8 cellular contexts compared by ENCODE assay signal in the genomic region with DNA sequence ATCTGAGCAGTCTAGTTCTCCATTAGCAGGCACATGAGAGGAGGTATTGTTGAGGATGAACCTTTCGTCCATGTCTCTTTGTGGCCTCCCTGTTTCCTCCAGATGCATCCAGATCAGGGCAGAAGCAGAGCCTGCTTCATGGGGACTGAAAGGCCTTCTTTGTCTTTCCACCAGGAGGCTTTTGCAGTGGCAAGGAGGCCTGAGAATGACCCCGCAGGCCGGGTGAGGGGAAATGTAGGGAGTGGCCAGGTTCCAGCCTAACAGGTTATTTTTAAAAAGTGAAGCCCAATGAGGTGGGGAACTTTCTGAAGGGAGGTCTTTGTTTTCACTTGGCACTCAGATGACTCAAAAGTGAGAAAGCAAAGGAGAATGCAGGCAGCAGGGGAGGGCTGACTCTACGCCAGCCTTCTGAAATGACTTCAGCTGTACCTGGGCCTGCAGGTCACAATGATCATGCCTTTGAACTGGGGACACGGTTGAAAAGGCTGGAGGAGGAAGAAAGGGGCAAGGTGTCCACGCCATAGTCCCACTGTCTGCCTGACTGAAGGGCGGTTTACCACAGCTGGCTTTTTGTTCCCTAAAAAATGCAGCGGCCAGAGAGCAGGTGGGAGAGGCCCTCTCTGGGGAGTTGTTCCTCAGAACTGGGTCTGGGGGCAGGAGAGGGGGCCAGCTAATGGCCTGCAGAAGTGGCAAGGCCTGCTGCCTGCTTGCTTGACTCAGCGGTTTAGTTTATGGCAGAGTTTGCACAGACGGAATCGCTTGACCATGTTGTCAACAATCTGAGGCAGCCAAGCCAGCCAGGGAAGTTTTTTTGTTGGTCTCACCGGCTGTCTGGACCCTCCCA. TPM values are rescaled to one million over a fixed set of nuclear protein-coding genes. Genes with fewer than 3 reads are reported as not detected.
DNase-seq lines count a peak whose midpoint lies in the region; ATAC-seq and TF ChIP-seq lines count a peak whose summit lies in the region.

No MANE protein-coding gene starts in this region.

- BruUV-seq in PC-9 (replicated peaks; lab: Mats Ljungman, UMichigan) = TSS peak; percentile 94

- H2AFZ ChIP-seq in PC-9 = no peak overlapping the region

- no peaks in the 10 kb centered on the region for H4K20me1 ChIP-seq in PC-9 (ENCODE audit: insufficient read depth)

- intact Hi-C loops in PC-9 (cut with micrococcal nuclease; ENCODE audit: unreplicated experiment) = loop anchor here (1.0 to 5.0 kb wide), 4 partner anchors 19 to 183 kb away; a partner anchor contains a TSS

- POLR2A ChIA-PET in AG04450 (lab: Yijun Ruan, JAX) (no interaction called here), PC-9 (lab: Charles Lee; ENCODE audit: unreplicated experiment) (interaction anchor here (0.6 kb wide), 4 partner anchors 18 to 316 kb away, joined by 5 to 14 read pairs (median 7); no protein-coding TSS in a partner anchor)

- peak; percentile 20; the same call in 1 of the 2 replicates for TF ChIP-seq CTCF in AG04450 (IDR thresholded peaks at IDR 0.05; ENCODE audit: low read depth, low read length)
- TF ChIP-seq CTCF in PC-9 (conservative IDR thresholded peaks at IDR 0.05) = peak; percentile 25; the same call in 1 of the 2 replicates
- no peak for TF ChIP-seq CTCF in coronary artery (IDR thresholded peaks at IDR 0.05)

- CTCF ChIA-PET in AG04450 (lab: Charles Lee) (interaction anchor here (1.0 to 3.7 kb wide), 2 partner anchors 45 to 48 kb away, joined by 3 to 14 read pairs; no protein-coding TSS in a partner anchor), PC-9 (lab: Charles Lee) (interaction anchor here (0.8 to 0.9 kb wide), 2 partner anchors 48 to 82 kb away, joined by 4 to 9 read pairs; a partner anchor contains a TSS)

- peaks cover 67 to 77% (median 76%) of the 10 kb centered on the region in 3 donors for H3K4me1 Mint-ChIP-seq in naive B cell

- H3K4me3 Mint-ChIP-seq in naive B cell = peak overlapping the region; percentile 68 to 88 (median 80)

- H3K27ac ChIP-seq in AG04450 (ENCODE audit: low read depth, low read length) (peak overlapping the region; percentile 32), PC-9 (peak overlapping the region; percentile 99), coronary artery (peak overlapping the region; percentile 18 to 77)

- H3K4me3 ChIP-seq in AG04450 (ENCODE audit: low read depth, low read length) = no peak overlapping the region
- H3K4me3 ChIP-seq in PC-9 = peak overlapping the region; percentile 48; the same call in 1 of the 2 replicates
- no peak overlapping the region for H3K4me3 ChIP-seq in coronary artery

- H3K27me3 Mint-ChIP-seq in naive B cell = no peaks in the 10 kb centered on the region

- no peaks in the 10 kb centered on the region for H3K27me3 ChIP-seq in AG04450 (ENCODE audit: control insufficient read depth, insufficient read depth, low read length)
- no peaks in the 10 kb centered on the region for H3K27me3 ChIP-seq in PC-9 (ENCODE audit: insufficient read depth, low read depth)

- H3K4me2 ChIP-seq in PC-9 = peak overlapping the region; percentile 79

- no peaks in the 10 kb centered on the region for H3K9me2 ChIP-seq in PC-9 (ENCODE audit: insufficient read depth)

- H3K36me3 Mint-ChIP-seq in naive B cell = no peaks in the 10 kb centered on the region

- peaks cover 37% of the 10 kb centered on the region for H3F3A ChIP-seq in PC-9 (ENCODE audit: insufficient read depth, low read depth)

- H3K27ac Mint-ChIP-seq in naive B cell = peak overlapping the region; percentile 86 to 98 (median 96)

- H3K9me3 ChIP-seq in AG04450 (ENCODE audit: control insufficient read depth, insufficient read depth, low read length) (no peaks in the 10 kb centered on the region), PC-9 (ENCODE audit: insufficient read depth, low read depth) (peaks cover 3% of the 10 kb centered on the region; the same call in 1 of the 2 replicates)

- ATAC-seq in GM18508 (IDR thresholded peaks at IDR 0.05; ENCODE audit: insufficient read depth, unreplicated experiment) (peak; percentile 70), HG02938 (IDR thresholded peaks at IDR 0.05; ENCODE audit: unreplicated experiment) (peak; percentile 75), naive B cell (ENCODE audit: low read depth in 2 of 2) (peak; percentile 74 to 77)

- H3K9me3 Mint-ChIP-seq in naive B cell = no peaks in the 10 kb centered on the region

- H3K36me3 ChIP-seq in PC-9 (ENCODE audit: low read depth) = no peaks in the 10 kb centered on the region

- H3K4me1 ChIP-seq in PC-9 (replicated peaks; ENCODE audit: insufficient read depth) = peaks cover 51% of the 10 kb centered on the region

- peaks cover 66% of the 10 kb centered on the region for H3K79me2 ChIP-seq in PC-9 (ENCODE audit: low read depth)

- DNase-seq in AG04450 (ENCODE audit: low read depth, low spot score) (no peak), PC-9 (peak; percentile 92 to 93), coronary artery (ENCODE audit: low spot score) (no peak), naive B cell (peak; percentile 74), NCI-H2107 treated with DMSO at 0.1 percent for 48 hours (lab: John Stamatoyannopoulos, UW; ENCODE audit: unreplicated experiment) (no peak), NCI-H774 (lab: John Stamatoyannopoulos, UW) (no peak)

RNA-seq across cellular contexts. Expression of a gene that starts 28.7 kb away (rescaled TPM):
- polyA plus RNA-seq in AG04450 (2011; rRNA removed) (17.3 and 17.7 TPM in 2 replicates), naive B cell (ENCODE audit: low read depth in 6 of 6) (100 to 1,000 TPM in 2 of 6 donors, 10 to 100 TPM in 4; 56.8 to 116 (median 73.3) TPM)
- polyA minus RNA-seq in AG04450 (2011; rRNA and poly(A)+ RNA removed) = 13.6 and 20.0 TPM in 2 replicates
- 37.1 and 51.6 TPM in 2 replicates for total RNA-seq in PC-9 (2021)

Comparison
In these comparisons a context has a peak if more than half of its experiments do, and no peak if none do; other contexts are left out.
1. DNase-seq: peak in PC-9 (2 of 2) and naive B cell (single experiment); none in AG04450 (single experiment), coronary artery (single experiment), NCI-H2107 treated with DMSO at 0.1 percent for 48 hours (single experiment) and NCI-H774 (single experiment).
2. H3K27ac ChIP-seq: peak in every context shown above with its lines; median percentile 99 in PC-9; 48 in coronary artery; 32 in AG04450.
3. Peak in every context shown above with its lines, with median percentiles within 50 percentile points of each other: ATAC-seq.